1 cellular context compared by ENCODE assay signal in the genomic region with DNA sequence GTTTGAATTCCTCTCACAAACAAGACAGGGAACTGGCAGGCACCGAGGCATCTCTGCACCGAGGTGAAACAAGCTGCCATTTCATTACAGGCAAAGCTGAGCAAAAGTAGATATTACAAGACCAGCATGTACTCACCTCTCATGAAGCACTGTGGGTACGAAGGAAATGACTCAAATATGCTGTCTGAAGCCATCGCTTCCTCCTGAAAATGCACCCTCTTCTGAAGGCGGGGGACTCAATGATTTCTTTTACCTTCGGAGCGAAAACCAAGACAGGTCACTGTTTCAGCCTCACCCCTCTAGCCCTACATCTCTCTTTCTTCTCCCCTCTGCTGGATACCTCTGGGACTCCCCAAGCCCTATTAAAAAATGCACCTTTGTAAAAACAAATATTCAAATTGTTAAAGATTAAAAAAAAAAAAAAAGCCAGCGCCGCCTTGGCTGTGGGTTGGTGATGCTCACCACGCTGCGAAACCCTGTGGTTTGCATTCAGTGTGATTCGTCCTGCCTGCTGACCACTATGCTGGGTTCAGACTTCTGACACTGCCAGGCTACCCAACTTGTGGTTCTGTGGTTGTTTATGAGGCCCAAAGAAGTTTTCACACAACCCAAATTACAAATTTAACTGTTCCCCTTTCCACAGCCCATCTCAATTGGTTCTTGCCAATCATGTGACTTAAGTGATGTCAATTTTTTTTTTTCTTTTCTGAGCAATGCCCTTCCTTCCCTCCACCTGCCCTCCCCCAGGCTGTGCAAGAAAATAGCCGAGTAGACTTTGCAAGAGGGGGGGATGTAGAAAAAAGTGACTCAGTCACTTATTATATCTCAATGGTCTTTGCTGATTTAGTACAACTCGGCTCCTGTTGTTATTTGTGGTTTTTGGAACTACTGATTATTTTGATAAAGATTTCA.
TF ChIP-seq lines count a peak whose summit lies in the region.

A gene (minus strand): TSS at position 597 of the 912 bp plus-strand sequence.

TF ChIP-seq in A549, 52 proteins besides CTCF, POLR2A, EP300 and RAD21 (continued from another document):
- TF ChIP-seq, protein P1, sequence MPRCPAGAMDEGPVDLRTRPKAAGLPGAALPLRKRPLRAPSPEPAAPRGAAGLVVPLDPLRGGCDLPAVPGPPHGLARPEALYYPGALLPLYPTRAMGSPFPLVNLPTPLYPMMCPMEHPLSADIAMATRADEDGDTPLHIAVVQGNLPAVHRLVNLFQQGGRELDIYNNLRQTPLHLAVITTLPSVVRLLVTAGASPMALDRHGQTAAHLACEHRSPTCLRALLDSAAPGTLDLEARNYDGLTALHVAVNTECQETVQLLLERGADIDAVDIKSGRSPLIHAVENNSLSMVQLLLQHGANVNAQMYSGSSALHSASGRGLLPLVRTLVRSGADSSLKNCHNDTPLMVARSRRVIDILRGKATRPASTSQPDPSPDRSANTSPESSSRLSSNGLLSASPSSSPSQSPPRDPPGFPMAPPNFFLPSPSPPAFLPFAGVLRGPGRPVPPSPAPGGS (IDR thresholded peaks at IDR 0.05): no peak
- TF ChIP-seq, protein P2, sequence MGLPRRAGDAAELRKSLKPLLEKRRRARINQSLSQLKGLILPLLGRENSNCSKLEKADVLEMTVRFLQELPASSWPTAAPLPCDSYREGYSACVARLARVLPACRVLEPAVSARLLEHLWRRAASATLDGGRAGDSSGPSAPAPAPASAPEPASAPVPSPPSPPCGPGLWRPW (IDR thresholded peaks at IDR 0.05): no peak
- no peak for TF ChIP-seq PHF8 (IDR thresholded peaks at IDR 0.05; ENCODE audit: borderline replicate concordance, low read depth)
- no peak for TF ChIP-seq GATA3 (IDR thresholded peaks at IDR 0.05; ENCODE audit: borderline replicate concordance)
